21 cellular contexts compared by ENCODE assay signal in the genomic region with DNA sequence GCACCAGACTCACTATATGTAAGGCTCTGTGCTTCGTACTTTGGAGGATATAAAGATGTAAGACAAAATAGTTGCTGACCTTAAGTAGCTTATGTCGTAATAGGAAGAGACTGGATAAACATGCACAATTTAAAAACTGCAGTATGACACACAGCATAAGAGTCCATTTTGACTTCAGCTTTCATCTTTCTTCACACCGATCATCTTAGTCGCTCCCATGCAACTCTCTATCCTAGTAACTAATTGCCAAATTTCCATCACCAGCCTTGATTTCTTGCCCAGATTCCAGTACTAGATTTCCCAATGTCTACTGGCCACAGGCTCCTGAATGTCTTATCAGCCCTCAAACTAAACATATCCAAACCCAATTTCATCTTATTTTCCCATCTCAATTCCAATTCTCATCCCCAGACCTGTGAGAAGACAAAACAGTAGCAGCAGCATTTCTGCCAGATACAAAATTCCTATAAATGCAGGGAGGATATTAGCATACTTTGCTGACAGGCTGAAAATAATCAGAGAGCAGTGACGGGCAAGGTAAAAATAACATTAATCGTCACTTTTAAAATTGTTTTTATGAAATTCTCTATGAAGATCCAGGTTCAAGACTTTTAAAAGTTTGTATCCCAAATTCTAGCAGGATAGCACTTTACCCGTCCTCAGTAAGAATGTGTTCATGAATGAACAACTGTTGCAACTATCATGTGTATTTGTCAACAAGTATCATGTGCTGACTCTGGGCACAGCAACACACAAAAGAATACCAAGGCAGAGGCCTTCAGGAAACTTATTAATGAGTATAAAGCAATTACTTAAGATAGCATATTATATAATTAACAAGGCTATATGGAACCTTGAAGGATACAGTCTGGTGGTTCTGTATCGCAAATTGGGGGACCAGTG. TPM values are rescaled to one million over a fixed set of nuclear protein-coding genes. Genes with fewer than 3 reads are reported as not detected.
DNase-seq lines count a peak whose midpoint lies in the region; ATAC-seq and TF ChIP-seq lines count a peak whose summit lies in the region.
"Had no signal": no experiment of that assay in that cellular context is flagged by ENCODE, and none has a peak within 500 bp of the region (broad histone marks: within the 10 kb centered on the region; RNA-seq: fewer than 3 reads in every experiment).

No MANE protein-coding gene starts in this region.

- TF ChIP-seq CTCF in AG09309 (IDR thresholded peaks at IDR 0.05; ENCODE audit: control insufficient read depth, insufficient read depth, low read depth, low read length, missing control alignments) (no peak), HEK293 (tag by site-specific recombination; IDR thresholded peaks at IDR 0.05) (no peak), fibroblast of lung (conservative IDR thresholded peaks at IDR 0.05 in 1 of 2, IDR thresholded peaks at IDR 0.05 in 1 of 2; ENCODE audit: low read depth in 1 of 2, low read length in 2 of 2) (no peak), omental fat pad (IDR thresholded peaks at IDR 0.05) (no peak), brain microvascular endothelial cell (IDR thresholded peaks at IDR 0.05; ENCODE audit: low read depth, low read length, missing control alignments) (no peak)

- in situ Hi-C loops in brain microvascular endothelial cell (cut with HindIII; ENCODE audit: low pct_ligation_motif_present, low sequenced_read_pairs), result no loop called here

- H3K9me3 ChIP-seq in HEK293 (ENCODE audit: control insufficient read depth, insufficient read depth, low read depth, low read length) (no peaks in the 10 kb centered on the region), fibroblast of lung (ENCODE audit: control insufficient read depth, insufficient read depth, low read depth, low read length) (no peaks in the 10 kb centered on the region)
- H3K9me3 ChIP-seq: thoracic aorta had no signal

- POLR2A ChIA-PET in HEK293 (lab: Yijun Ruan, JAX), result no interaction called here

- H3K27ac ChIP-seq in HEK293 (ENCODE audit: extremely low read depth, low read depth, low read length), result no peak overlapping the region
- peak overlapping the region; percentile 6 for H3K27ac ChIP-seq in fibroblast of lung (ENCODE audit: insufficient read depth, low read length)
- no peak overlapping the region for H3K27ac ChIP-seq in brain microvascular endothelial cell
- H3K27ac ChIP-seq: C4-2B, thoracic aorta, VCaP had no signal

- H3K79me2 ChIP-seq in fibroblast of lung (ENCODE audit: control insufficient read depth, insufficient read depth, low read length), result no peaks in the 10 kb centered on the region

- CTCF ChIA-PET in HEK293 (lab: Yijun Ruan, JAX), result interaction anchor here (0.8 kb wide), 1 partner anchor 9 kb away, joined by 4 read pairs; no protein-coding TSS in a partner anchor

- no peak overlapping the region for H2AFZ ChIP-seq in fibroblast of lung (ENCODE audit: low read length)

- peaks cover 8 to 48% of the 10 kb centered on the region in 2 experiments for H3K36me3 ChIP-seq in HEK293 (ENCODE audit: control insufficient read depth in 2 of 2, insufficient read depth in 1 of 2, low read length in 2 of 2)
- H3K36me3 ChIP-seq in fibroblast of lung (ENCODE audit: control insufficient read depth, insufficient read depth, low read length), result peaks cover 10% of the 10 kb centered on the region
- peaks cover 15% of the 10 kb centered on the region for H3K36me3 ChIP-seq in brain microvascular endothelial cell (replicated peaks)

- H3K9ac ChIP-seq in fibroblast of lung (ENCODE audit: insufficient read depth, low read length), result no peak overlapping the region

- H3K4me2 ChIP-seq in fibroblast of lung (ENCODE audit: extremely low read depth, insufficient read depth, low read length), result peak overlapping the region; percentile 33

- peak; percentile 67 for DNase-seq in AG09309 (ENCODE audit: low read depth)
- peak; percentile 72 to 89 for DNase-seq in fibroblast of lung (ENCODE audit: low read depth in 2 of 2)
- DNase-seq in omental fat pad (ENCODE audit: low spot score), result no peak
- no peak for DNase-seq in NCI-H2196 (lab: John Stamatoyannopoulos, UW; ENCODE audit: unreplicated experiment)
- DNase-seq in brain microvascular endothelial cell, result no peak
- DNase-seq in NCI-H82 treated with DMSO at 0.1 percent for 48 hours (lab: John Stamatoyannopoulos, UW; ENCODE audit: unreplicated experiment), result no peak
- DNase-seq: activated CD8-positive, alpha-beta T cell treated with anti-CD3 and anti-CD28 coated beads for 36 hours; activated naive CD8-positive, alpha-beta T cell treated with anti-CD3 and anti-CD28 coated beads, Interleukin-2, amount 10 ng/mL, durations not matched to agents 7 days and 5 days; activated T-cell treated with anti-CD3 and anti-CD28 coated beads, Interleukin-2, amount 50 U/mL, for 48 hours; DMS153; KG1; NCI-H1105 treated with DMSO at 0.1 percent for 48 hours; NCI-H2171; NCI-H82; stimulated activated CD4-positive, alpha-beta T cell treated with anti-CD3 and anti-CD28 coated beads, Interleukin-2, amount 100 ng/mL, for 24 hours had no signal

- ATAC-seq in omental fat pad (ENCODE audit: low FRiP score) (peak; percentile 89), HG02610 (IDR thresholded peaks at IDR 0.05; ENCODE audit: unreplicated experiment) (no peak)
- ATAC-seq: activated CD8-positive, alpha-beta T cell treated with anti-CD3 and anti-CD28 coated beads for 36 hours; Panc1 had no signal

- no peaks in the 10 kb centered on the region for H3K4me1 ChIP-seq in HEK293 (ENCODE audit: control insufficient read depth, insufficient read depth, low read length)
- H3K4me1 ChIP-seq in fibroblast of lung (ENCODE audit: control insufficient read depth, extremely low read depth, insufficient read depth, low read length), result no peaks in the 10 kb centered on the region

- no peaks in the 10 kb centered on the region for H4K20me1 ChIP-seq in fibroblast of lung (ENCODE audit: control insufficient read depth, extremely low read depth, insufficient read depth, low read length)

- no peaks in the 10 kb centered on the region for H3K27me3 ChIP-seq in fibroblast of lung (ENCODE audit: control insufficient read depth, insufficient read depth, low read length)
- no peaks in the 10 kb centered on the region for H3K27me3 ChIP-seq in brain microvascular endothelial cell (replicated peaks)

- no peak overlapping the region for H3K4me3 ChIP-seq in AG09309 (ENCODE audit: control insufficient read depth, low read depth, low read length)
- no peak overlapping the region for H3K4me3 ChIP-seq in HEK293 (ENCODE audit: low read depth, low read length)
- H3K4me3 ChIP-seq in fibroblast of lung (replicated peaks in 1 of 4; ENCODE audit: control extremely low read depth in 1 of 4, insufficient read depth in 1 of 4, low read depth in 3 of 4, low read length in 4 of 4), result no peak overlapping the region
- no peak overlapping the region for H3K4me3 ChIP-seq in brain microvascular endothelial cell (ENCODE audit: low read depth, low read length)
- H3K4me3 ChIP-seq: thoracic aorta had no signal

TF ChIP-seq in HEK293, 187 proteins besides CTCF, POLR2A, EP300 and RAD21:
- TF ChIP-seq SCRT2 (tag by site-specific recombination; IDR thresholded peaks at IDR 0.05) (0 out of 2 replicates have a peak, but pooled peaks have one; percentile 19), ZNF24 (tag by site-specific recombination; IDR thresholded peaks at IDR 0.05) (no peak)

RNA-seq across cellular contexts. Expression of gene KIDINS220, which starts 42.2 kb away (rescaled TPM):
- total RNA-seq in fibroblast of lung (91.7 and 110 TPM in 2 replicates), omental fat pad (10 to 100 TPM; 59.5 to 98.0 (median 66.5) TPM)
- 47.2 and 58.0 TPM in 2 replicates for polyA plus RNA-seq in fibroblast of lung
- 29.3 and 36.2 TPM in 2 replicates for polyA plus RNA-seq in fibroblast of lung (2012)
- polyA minus RNA-seq in fibroblast of lung (ENCODE audit: low replicate concordance), result 66.8 and 96.7 TPM in 2 replicates

Comparison
In these comparisons a context has a peak if more than half of its experiments do, and no peak if none do; other contexts are left out.
1. DNase-seq: peak in AG09309 (single experiment) and fibroblast of lung (2 of 2); none in omental fat pad (single experiment), NCI-H2196 (single experiment), brain microvascular endothelial cell (single experiment) and NCI-H82 treated with DMSO at 0.1 percent for 48 hours (single experiment).